8 cellular contexts compared by ENCODE assay signal in genomic region chr16:21626659-21627277, GRCh38. TPM values are rescaled to one million over a fixed set of nuclear protein-coding genes. Genes with fewer than 3 reads are reported as not detected.
A peak's percentile ranks its signal among the peaks of the same experiment; 100 is the strongest.
DNase-seq lines count a peak whose midpoint lies in the region; ATAC-seq and TF ChIP-seq lines count a peak whose summit lies in the region.

No MANE protein-coding gene starts in this region.

- peak overlapping the region; percentile 72 for H3K27ac Mint-ChIP-seq in activated CD8-positive, alpha-beta T cell treated with anti-CD3 and anti-CD28 coated beads for 36 hours

- CTCF ChIA-PET in activated CD8-positive, alpha-beta T cell treated with anti-CD3 and anti-CD28 coated beads for 36 hours (lab: Charles Lee), result interaction anchor here (1.3 to 2.2 kb wide), 3 partner anchors 11 to 31 kb away, joined by 4 to 9 read pairs (median 5); no protein-coding TSS in a partner anchor

- no peak for TF ChIP-seq POLR2A in heart left ventricle (IDR thresholded peaks at IDR 0.05)
- no peak for TF ChIP-seq POLR2A in suprapubic skin (IDR thresholded peaks at IDR 0.05)

- no peak for TF ChIP-seq EP300 in suprapubic skin (IDR thresholded peaks at IDR 0.05)

- H3K9me3 ChIP-seq in heart left ventricle (no peaks in the 10 kb centered on the region), suprapubic skin (no peaks in the 10 kb centered on the region)

- H3K4me3 ChIP-seq in heart left ventricle (no peak overlapping the region), suprapubic skin (no peak overlapping the region)

- no peak for TF ChIP-seq CTCF in activated CD8-positive, alpha-beta T cell treated with anti-CD3 and anti-CD28 coated beads for 36 hours (IDR thresholded peaks at IDR 0.05)
- TF ChIP-seq CTCF in heart left ventricle (IDR thresholded peaks at IDR 0.05) (no peak), suprapubic skin (IDR thresholded peaks at IDR 0.05) (no peak)

- H3K4me1 ChIP-seq in heart left ventricle, result peaks cover 0 to 32% (median 6%) of the 10 kb centered on the region in 12 donors
- H3K4me1 ChIP-seq in suprapubic skin, result peaks cover 29% of the 10 kb centered on the region

- ATAC-seq in activated CD8-positive, alpha-beta T cell treated with anti-CD3 and anti-CD28 coated beads for 36 hours, result peak; percentile 95
- ATAC-seq in heart left ventricle (peak in 3 of 4 donors; percentile 53 to 83 (median 75)), HG02759 (IDR thresholded peaks at IDR 0.05; ENCODE audit: unreplicated experiment) (no peak), HG02852 (IDR thresholded peaks at IDR 0.05; ENCODE audit: unreplicated experiment) (no peak)

- peaks cover 0 to 53% (median 39%) of the 10 kb centered on the region in 9 donors for H3K36me3 ChIP-seq in heart left ventricle
- peaks cover 11% of the 10 kb centered on the region for H3K36me3 ChIP-seq in suprapubic skin

- H3K27me3 Mint-ChIP-seq in activated CD8-positive, alpha-beta T cell treated with anti-CD3 and anti-CD28 coated beads for 36 hours, result no peaks in the 10 kb centered on the region

- WGBS in heart left ventricle, 4 donors, result 21 to 31% (median 25%) methylated on average over 6 of the region's 6 CpGs
- WGBS in suprapubic skin, result 46% methylated on average over 6 of the region's 6 CpGs

- H3K9me3 Mint-ChIP-seq in activated CD8-positive, alpha-beta T cell treated with anti-CD3 and anti-CD28 coated beads for 36 hours, result peaks cover 3% of the 10 kb centered on the region

- H3K27ac ChIP-seq in heart left ventricle (peak overlapping the region in 1 of 12 donors; percentile 43), suprapubic skin (peak overlapping the region; percentile 66)

- H3K27me3 ChIP-seq in heart left ventricle, result no peaks in the 10 kb centered on the region
- H3K27me3 ChIP-seq in suprapubic skin, result no peaks in the 10 kb centered on the region

- DNase-seq in stimulated activated CD4-positive, alpha-beta T cell treated with anti-CD3 and anti-CD28 coated beads, Interleukin-1b, Interleukin-23, amount 100 ng/mL, for 48 hours, result peak; percentile 12
- no peak for DNase-seq in stimulated activated CD4-positive, alpha-beta T cell treated with anti-CD3 and anti-CD28 coated beads, Interleukin-4, amount 100 ng/mL, for 4 hours
- DNase-seq in activated CD8-positive, alpha-beta T cell treated with anti-CD3 and anti-CD28 coated beads for 36 hours, result peak; percentile 45
- DNase-seq in heart left ventricle, result no peak
- peak in 1 of 2 donors; percentile 79 for DNase-seq in suprapubic skin (ENCODE audit: low spot score in 2 of 2)
- DNase-seq in putamen (ENCODE audit: low spot score), result no peak

- intact Hi-C loops in activated CD8-positive, alpha-beta T cell treated with anti-CD3 and anti-CD28 coated beads for 36 hours (cut with micrococcal nuclease), result no loop called here
- intact Hi-C loops in heart left ventricle (cut with DNase I), result no loop called here

- H3K36me3 Mint-ChIP-seq in activated CD8-positive, alpha-beta T cell treated with anti-CD3 and anti-CD28 coated beads for 36 hours (ENCODE audit: low read depth), result peaks cover 48% of the 10 kb centered on the region

- POLR2A ChIA-PET in activated CD8-positive, alpha-beta T cell treated with anti-CD3 and anti-CD28 coated beads for 36 hours (lab: Charles Lee), result interaction anchor here (0.7 kb wide), 1 partner anchor 19 kb away, joined by 3 read pairs; no protein-coding TSS in a partner anchor

- H3K4me3 Mint-ChIP-seq in activated CD8-positive, alpha-beta T cell treated with anti-CD3 and anti-CD28 coated beads for 36 hours, result no peak overlapping the region

- H3K4me1 Mint-ChIP-seq in activated CD8-positive, alpha-beta T cell treated with anti-CD3 and anti-CD28 coated beads for 36 hours (ENCODE audit: low read depth), result peaks cover 37% of the 10 kb centered on the region

RNA-seq across cellular contexts. Expression of gene IGSF6, which starts 25.6 kb away (rescaled TPM):
- under 1 TPM in 1 of 2 experiments, not detected in 1; 0.20 TPM for total RNA-seq in activated CD8-positive, alpha-beta T cell treated with anti-CD3 and anti-CD28 coated beads for 36 hours
- total RNA-seq in heart left ventricle (10 to 100 TPM in 1 of 9 donors, 1 to 10 TPM in 4, under 1 TPM in 4; 0.56 to 45.0 (median 1.5) TPM), suprapubic skin (1 to 10 TPM; 1.0 to 4.3 (median 1.3) TPM)
- polyA plus RNA-seq in heart left ventricle, result under 1 TPM; 0.71 to 0.91 TPM

RNA-seq across cellular contexts. Expression of gene METTL9, which starts 27.4 kb away (rescaled TPM):
- 100 to 1,000 TPM; 116 to 122 TPM for total RNA-seq in activated CD8-positive, alpha-beta T cell treated with anti-CD3 and anti-CD28 coated beads for 36 hours
- total RNA-seq in heart left ventricle, result 10 to 100 TPM; 53.2 to 70.6 (median 59.3) TPM
- polyA plus RNA-seq in heart left ventricle, result 10 to 100 TPM; 12.2 to 51.3 TPM
- 100 to 1,000 TPM in 1 of 4 donors, 10 to 100 TPM in 3; 76.3 to 105 (median 85.7) TPM for total RNA-seq in suprapubic skin

RNA-seq across cellular contexts. Expression of gene OTOA, which starts 37.0 kb away (rescaled TPM):
- under 1 TPM in 1 of 2 experiments, not detected in 1; 0.09 TPM for total RNA-seq in activated CD8-positive, alpha-beta T cell treated with anti-CD3 and anti-CD28 coated beads for 36 hours
- total RNA-seq in heart left ventricle, result under 1 TPM in 3 of 9 donors, not detected in 6; 0.16 to 0.41 (median 0.37) TPM
- under 1 TPM in 1 of 2 donors, not detected in 1; 0.03 TPM for polyA plus RNA-seq in heart left ventricle
- under 1 TPM in 1 of 4 donors, not detected in 3; 0.40 TPM for total RNA-seq in suprapubic skin

Comparison
In these comparisons a context has a peak if more than half of its experiments do, and no peak if none do; other contexts are left out.
1. DNase-seq: peak in stimulated activated CD4-positive, alpha-beta T cell treated with anti-CD3 and anti-CD28 coated beads, Interleukin-1b, Interleukin-23, amount 100 ng/mL, for 48 hours (single experiment) and activated CD8-positive, alpha-beta T cell treated with anti-CD3 and anti-CD28 coated beads for 36 hours (single experiment); none in stimulated activated CD4-positive, alpha-beta T cell treated with anti-CD3 and anti-CD28 coated beads, Interleukin-4, amount 100 ng/mL, for 4 hours (0 of 2), heart left ventricle (0 of 5) and putamen (single experiment).
2. ATAC-seq: peak in activated CD8-positive, alpha-beta T cell treated with anti-CD3 and anti-CD28 coated beads for 36 hours (single experiment) and heart left ventricle (3 of 4); none in HG02759 (single experiment) and HG02852 (single experiment).